21 cellular contexts compared by ENCODE assay signal in the genomic region with DNA sequence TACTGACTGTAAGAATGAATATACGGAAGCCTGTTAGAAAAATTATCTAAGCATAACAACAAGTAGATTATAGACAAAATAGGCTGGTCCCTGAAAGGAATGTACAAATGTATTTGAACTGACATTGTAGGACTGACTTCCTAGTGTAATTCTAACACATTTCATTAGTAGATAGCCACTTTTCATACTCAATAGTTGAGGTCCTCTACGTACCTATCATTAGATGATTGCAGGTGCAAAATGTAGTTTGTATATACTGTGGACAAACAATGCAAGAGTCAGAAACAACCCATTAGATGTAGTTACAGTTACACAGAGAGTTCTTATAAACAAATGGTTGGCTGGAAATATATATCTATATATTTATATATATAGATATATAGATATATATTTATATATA.
"Had no signal": no experiment of that assay in that cellular context is flagged by ENCODE, and none has a peak within 500 bp of the region (broad histone marks: within the 10 kb centered on the region; RNA-seq: fewer than 3 reads in every experiment).

No MANE protein-coding gene starts in this region.

- H3K9me3 ChIP-seq: esophagus squamous epithelium, gastrocnemius medialis, sigmoid colon, thoracic aorta, vagina had no signal

- H3K4me3 ChIP-seq: coronary artery, esophagus squamous epithelium, gastrocnemius medialis, sigmoid colon, smooth muscle cell, thoracic aorta, vagina had no signal

- H3K27ac ChIP-seq: coronary artery, esophagus squamous epithelium, gastrocnemius medialis, sigmoid colon, thoracic aorta, vagina had no signal

- H3K27me3 ChIP-seq: esophagus squamous epithelium, gastrocnemius medialis, sigmoid colon, vagina had no signal

- H3K4me2 ChIP-seq: smooth muscle cell had no signal

- H3K36me3 ChIP-seq: esophagus squamous epithelium, gastrocnemius medialis, sigmoid colon, thoracic aorta, vagina had no signal

- H3K9me3 Mint-ChIP-seq: activated CD4-positive, alpha-beta T cell treated with anti-CD3 and anti-CD28 coated beads, Interleukin-2, amount 10 ng/mL, durations not matched to agents 24 days and 14 days; endodermal cell; stimulated activated naive B cell treated with anti-CD40 and anti-IgM and Interleukin-4, amounts not matched to agents 10 μg/mL and 1 μg/mL and 100 μg/mL, for 72 hours; type B pancreatic cell had no signal

- H3K27ac Mint-ChIP-seq: activated CD4-positive, alpha-beta T cell treated with anti-CD3 and anti-CD28 coated beads, Interleukin-2, amount 10 ng/mL, durations not matched to agents 24 days and 14 days; endodermal cell; natural killer cell; stimulated activated naive B cell treated with anti-CD40 and anti-IgM and Interleukin-4, amounts not matched to agents 10 μg/mL and 1 μg/mL and 100 μg/mL, for 72 hours; type B pancreatic cell had no signal

- ATAC-seq: gastrocnemius medialis; natural killer cell; stimulated activated naive B cell treated with anti-CD40 and anti-IgM and Interleukin-4, amounts not matched to agents 10 μg/mL and 1 μg/mL and 100 μg/mL, for 72 hours had no signal

- H3K4me1 ChIP-seq: esophagus squamous epithelium, gastrocnemius medialis, sigmoid colon, vagina had no signal

- DNase-seq: activated CD4-positive, alpha-beta T cell treated with anti-CD3 and anti-CD28 coated beads, Interleukin-2, amount 10 ng/mL, durations not matched to agents 24 days and 14 days; activated CD4-positive, CD25-positive, alpha-beta regulatory T cell; activated naive CD4-positive, alpha-beta T cell; activated T-cell treated with anti-CD3 and anti-CD28 coated beads, Interleukin-2, amount 50 U/mL, for 1 hour; cerebellar nuclear complex; endodermal cell; esophagus squamous epithelium; gastrocnemius medialis; head of caudate nucleus; hypothalamus; midbrain; natural killer cell; retina; sigmoid colon; stimulated activated CD4-positive, alpha-beta T cell treated with anti-CD3 and anti-CD28 coated beads, Interleukin-15, amount 100 ng/mL, for 24 hours; stimulated activated naive B cell treated with anti-CD40 and anti-IgM and Interleukin-4, amounts not matched to agents 10 μg/mL and 1 μg/mL and 100 μg/mL, for 72 hours had no signal

- H3K27me3 Mint-ChIP-seq: activated CD4-positive, alpha-beta T cell treated with anti-CD3 and anti-CD28 coated beads, Interleukin-2, amount 10 ng/mL, durations not matched to agents 24 days and 14 days; stimulated activated naive B cell treated with anti-CD40 and anti-IgM and Interleukin-4, amounts not matched to agents 10 μg/mL and 1 μg/mL and 100 μg/mL, for 72 hours; type B pancreatic cell had no signal

- H3K4me3 Mint-ChIP-seq: activated CD4-positive, alpha-beta T cell treated with anti-CD3 and anti-CD28 coated beads, Interleukin-2, amount 10 ng/mL, durations not matched to agents 24 days and 14 days; endodermal cell; natural killer cell; stimulated activated naive B cell treated with anti-CD40 and anti-IgM and Interleukin-4, amounts not matched to agents 10 μg/mL and 1 μg/mL and 100 μg/mL, for 72 hours; type B pancreatic cell had no signal

- H3K4me1 Mint-ChIP-seq: activated CD4-positive, alpha-beta T cell treated with anti-CD3 and anti-CD28 coated beads, Interleukin-2, amount 10 ng/mL, durations not matched to agents 24 days and 14 days; endodermal cell; natural killer cell; stimulated activated naive B cell treated with anti-CD40 and anti-IgM and Interleukin-4, amounts not matched to agents 10 μg/mL and 1 μg/mL and 100 μg/mL, for 72 hours had no signal
